Comparison of ENCODE assay signal across 5 cellular contexts in genomic region chr4:178664636-178665035, GRCh38.
"Had no signal": no experiment of that assay in that cellular context is flagged by ENCODE, and none has a peak within 500 bp of the region (broad histone marks: within the 10 kb centered on the region; RNA-seq: fewer than 3 reads in every experiment).

No MANE protein-coding gene starts in this region.

- FAIRE-seq: GM12878, GM12891, GM18507, GM19239 had no signal

- DNase-seq: GF-D8 had no signal
